ENCODE assay signal across 19 cellular contexts in genomic region chr21:34770581-34770980, GRCh38.
DNase-seq lines count a peak whose midpoint lies in the region; ATAC-seq and TF ChIP-seq lines count a peak whose summit lies in the region.
"Had no signal": no experiment of that assay in that cellular context is flagged by ENCODE, and none has a peak within 500 bp of the region (broad histone marks: within the 10 kb centered on the region; RNA-seq: fewer than 3 reads in every experiment).

No MANE protein-coding gene starts in this region.

- H2BK12ac ChIP-seq in trophoblast cell (ENCODE audit: low read length), result no peak overlapping the region

- no peak overlapping the region for H2BK120ac ChIP-seq in trophoblast cell (ENCODE audit: insufficient read depth, low read length, poor library complexity)

- intact Hi-C loops in HCT116 (cut with micrococcal nuclease), result loop anchor here (2.0 kb wide), 2 partner anchors 36 to 66 kb away; no protein-coding TSS in a partner anchor

- no peak overlapping the region for H2BK5ac ChIP-seq in trophoblast cell (ENCODE audit: low read depth, low read length, poor library complexity)

- no peaks in the 10 kb centered on the region for H3K27me3 ChIP-seq in HCT116 (ENCODE audit: insufficient read depth, low read length)
- H3K27me3 ChIP-seq in smooth muscle cell (ENCODE audit: low read depth), result no peaks in the 10 kb centered on the region
- no peaks in the 10 kb centered on the region for H3K27me3 ChIP-seq in trophoblast cell (ENCODE audit: insufficient read depth, low read length)
- H3K27me3 ChIP-seq: BE2C, MG63 had no signal

- H2AK5ac ChIP-seq in trophoblast cell (ENCODE audit: low read length), result no peak overlapping the region

- no peak overlapping the region for H4K8ac ChIP-seq in trophoblast cell (ENCODE audit: low read depth, low read length)

- no peak overlapping the region for H3K14ac ChIP-seq in trophoblast cell (ENCODE audit: low read length)

- no peak for TF ChIP-seq RAD21 in HCT116 (IDR thresholded peaks at IDR 0.05; ENCODE audit: low read depth)

- no peak for TF ChIP-seq CTCF in HCT116 (IDR thresholded peaks at IDR 0.05 in 2 of 3, conservative IDR thresholded peaks at IDR 0.05 in 1 of 3; ENCODE audit: borderline replicate concordance in 1 of 3, insufficient read depth in 1 of 3, low read depth in 2 of 3, low read length in 2 of 3)
- TF ChIP-seq CTCF in fibroblast of villous mesenchyme (IDR thresholded peaks at IDR 0.05; ENCODE audit: insufficient read depth, low read depth, low read length), result no peak
- no peak for TF ChIP-seq CTCF in smooth muscle cell (IDR thresholded peaks at IDR 0.05; ENCODE audit: borderline replicate concordance, insufficient read depth, poor library complexity, severe bottlenecking)

- no peaks in the 10 kb centered on the region for H3K9me2 ChIP-seq in HCT116 (ENCODE audit: insufficient read depth)
- H3K9me2 ChIP-seq: SK-N-SH had no signal

- no peaks in the 10 kb centered on the region for H3K79me2 ChIP-seq in HCT116 (ENCODE audit: insufficient read depth, low read length)
- H3K79me2 ChIP-seq in smooth muscle cell (ENCODE audit: low read depth), result no peaks in the 10 kb centered on the region
- no peaks in the 10 kb centered on the region for H3K79me2 ChIP-seq in trophoblast cell (ENCODE audit: control insufficient read depth, insufficient read depth, low read length, poor library complexity)

- H3K4me3 ChIP-seq in HCT116 (replicated peaks in 1 of 2; ENCODE audit: low read depth in 1 of 2, low read length in 2 of 2) (no peak overlapping the region), fibroblast of villous mesenchyme (ENCODE audit: low read depth, low read length) (no peak overlapping the region), smooth muscle cell (no peak overlapping the region), trophoblast cell (ENCODE audit: low read depth, low read length) (no peak overlapping the region)
- H3K4me3 ChIP-seq: HAP-1, MG63 had no signal

- H3K79me1 ChIP-seq in trophoblast cell (ENCODE audit: low read length), result peaks cover 2% of the 10 kb centered on the region

- H4K12ac ChIP-seq in trophoblast cell (ENCODE audit: low read depth, low read length), result no peak overlapping the region

- H3K4ac ChIP-seq in trophoblast cell (ENCODE audit: low read depth, low read length), result no peak overlapping the region

- no TSS peak for BruUV-seq in HCT116 (replicated peaks; lab: Mats Ljungman, UMichigan)

- POLR2A ChIA-PET in HCT116 (lab: Charles Lee), result interaction anchor here (2.2 to 2.4 kb wide), 2 partner anchors 26 to 37 kb away, joined by 6 to 21 read pairs; no protein-coding TSS in a partner anchor

- H3K18ac ChIP-seq in trophoblast cell (ENCODE audit: low read length), result no peak overlapping the region

- H4K91ac ChIP-seq in trophoblast cell (ENCODE audit: low read depth, low read length), result no peak overlapping the region

- H2AFZ ChIP-seq in HCT116 (ENCODE audit: low read depth, low read length, poor library complexity, severe bottlenecking) (peak overlapping the region; percentile 36), smooth muscle cell (ENCODE audit: low read depth) (no peak overlapping the region), trophoblast cell (ENCODE audit: insufficient read depth, low read length, poor library complexity) (no peak overlapping the region)

- H3K23ac ChIP-seq in trophoblast cell (ENCODE audit: low read length), result no peak overlapping the region

- H3K4me1 ChIP-seq in HCT116 (ENCODE audit: control insufficient read depth in 1 of 2, insufficient read depth in 2 of 2, low read length in 2 of 2) (peaks cover 13 to 23% of the 10 kb centered on the region in 2 experiments), smooth muscle cell (ENCODE audit: low read depth) (peaks cover 4% of the 10 kb centered on the region), trophoblast cell (ENCODE audit: control insufficient read depth in 1 of 2, insufficient read depth in 2 of 2, low read length in 2 of 2) (peaks cover 2 to 5% of the 10 kb centered on the region in 2 experiments)
- H3K4me1 ChIP-seq: BE2C, HAP-1 had no signal

- H3K36me3 ChIP-seq in HCT116 (ENCODE audit: control insufficient read depth in 1 of 2, insufficient read depth in 2 of 2, low read length in 2 of 2), result no peaks in the 10 kb centered on the region
- H3K36me3 ChIP-seq in smooth muscle cell (ENCODE audit: low read depth), result no peaks in the 10 kb centered on the region
- no peaks in the 10 kb centered on the region for H3K36me3 ChIP-seq in trophoblast cell (ENCODE audit: control insufficient read depth in 1 of 2, insufficient read depth in 2 of 2, low read length in 2 of 2)
- H3K36me3 ChIP-seq: BE2C, HAP-1, MG63 had no signal

- no peak for DNase-seq in HCT116 (ENCODE audit: low read depth, low spot score)
- DNase-seq in astrocyte of the hippocampus (ENCODE audit: low read depth, low spot score), result peak; percentile 83
- peak; percentile 43 for DNase-seq in fibroblast of villous mesenchyme (ENCODE audit: low read depth)
- no peak for DNase-seq in smooth muscle cell (lab: John Stamatoyannopoulos, UW; ENCODE audit: unreplicated experiment)
- no peak for DNase-seq in HUDEP-2 (lab: John Stamatoyannopoulos, UW; ENCODE audit: unreplicated experiment in 76 of 76)
- DNase-seq in trophoblast cell, result no peak
- DNase-seq: BE2C; Caco-2; CD4-positive, CD25-positive, alpha-beta regulatory T cell; GDM1; Kasumi-1; MG63; NCI-H1048; NCI-H1436; NCI-H2081; Right ventricle myocardium superior; SK-N-SH had no signal

- H4K20me1 ChIP-seq in HCT116 (ENCODE audit: insufficient read depth), result no peaks in the 10 kb centered on the region
- no peaks in the 10 kb centered on the region for H4K20me1 ChIP-seq in smooth muscle cell (ENCODE audit: low read depth)

- H3K27ac ChIP-seq in HCT116 (ENCODE audit: low read depth, low read length), result no peak overlapping the region
- peak overlapping the region; percentile 3 for H3K27ac ChIP-seq in smooth muscle cell (ENCODE audit: low read depth)
- H3K27ac ChIP-seq in trophoblast cell (ENCODE audit: low read depth, low read length), result no peak overlapping the region

- CTCF ChIA-PET in HCT116 (lab: Charles Lee), result interaction anchor here (1.1 kb wide), 1 partner anchor 9 kb away, joined by 3 read pairs; no protein-coding TSS in a partner anchor

- no peaks in the 10 kb centered on the region for H3F3A ChIP-seq in smooth muscle cell (ENCODE audit: low read depth)

- H3K9me3 ChIP-seq in HCT116 (ENCODE audit: control insufficient read depth in 1 of 2, insufficient read depth in 1 of 2, low read depth in 1 of 2, low read length in 2 of 2) (no peaks in the 10 kb centered on the region), smooth muscle cell (replicated peaks; ENCODE audit: low read depth) (no peaks in the 10 kb centered on the region), trophoblast cell (ENCODE audit: insufficient read depth, low read depth, low read length) (no peaks in the 10 kb centered on the region)
- H3K9me3 ChIP-seq: BE2C, Caco-2, HAP-1, MG63, SK-N-SH had no signal

- WGBS in smooth muscle cell (ENCODE audit: low lambda C conversion rate), result 23% methylated on average over 4 of the region's 4 CpGs
- WGBS in trophoblast cell (ENCODE audit: extremely low coverage, insufficient coverage, insufficient read length), result no CpG with 5 or more reads among the region's 4 CpGs

- RAD21 ChIA-PET in HCT116 (lab: Charles Lee; ENCODE audit: low non-redundant PET in 1 of 2, low total read pairs in 2 of 2, uncharacterized antibody in 2 of 2, unreplicated experiment in 2 of 2), result no interaction called here

- H3K9ac ChIP-seq in HCT116 (ENCODE audit: low read length), result no peak overlapping the region
- H3K9ac ChIP-seq in smooth muscle cell (ENCODE audit: low read depth), result no peak overlapping the region
- H3K9ac ChIP-seq in trophoblast cell (ENCODE audit: low read length), result no peak overlapping the region
- H3K9ac ChIP-seq: SK-N-SH had no signal

- H3K4me2 ChIP-seq in HCT116 (ENCODE audit: low read length) (peak overlapping the region; percentile 3; the same call in 1 of the 2 replicates), smooth muscle cell (peak overlapping the region; percentile 49), trophoblast cell (ENCODE audit: low read length) (no peak overlapping the region)
- H3K4me2 ChIP-seq: SK-N-SH had no signal

- ATAC-seq in HCT116 (no peak), HG02678 (IDR thresholded peaks at IDR 0.05; ENCODE audit: unreplicated experiment) (no peak)

- no peak for TF ChIP-seq POLR2A in HCT116 (IDR thresholded peaks at IDR 0.05; ENCODE audit: borderline replicate concordance, extremely low read depth, insufficient read depth, insufficient read length)

TF ChIP-seq in HCT116, 20 proteins besides CTCF, POLR2A, EP300 and RAD21:
- TF ChIP-seq REST (IDR thresholded peaks at IDR 0.05; ENCODE audit: low read depth) (no peak), FOSL1 (IDR thresholded peaks at IDR 0.05; ENCODE audit: low read depth) (no peak), ZNF274 (IDR thresholded peaks at IDR 0.05; ENCODE audit: low read depth, low read length) (no peak)
TF ChIP-seq in HCT116: peak in this region for 0.

Comparison
In these comparisons a context has a peak if more than half of its experiments do, and no peak if none do; other contexts are left out.
1. DNase-seq: peak in astrocyte of the hippocampus (single experiment) and fibroblast of villous mesenchyme (single experiment); none in HCT116 (single experiment), smooth muscle cell (single experiment), HUDEP-2 (0 of 76) and trophoblast cell (0 of 2).